ENCODE assay signal across 8 cellular contexts in the genomic region with DNA sequence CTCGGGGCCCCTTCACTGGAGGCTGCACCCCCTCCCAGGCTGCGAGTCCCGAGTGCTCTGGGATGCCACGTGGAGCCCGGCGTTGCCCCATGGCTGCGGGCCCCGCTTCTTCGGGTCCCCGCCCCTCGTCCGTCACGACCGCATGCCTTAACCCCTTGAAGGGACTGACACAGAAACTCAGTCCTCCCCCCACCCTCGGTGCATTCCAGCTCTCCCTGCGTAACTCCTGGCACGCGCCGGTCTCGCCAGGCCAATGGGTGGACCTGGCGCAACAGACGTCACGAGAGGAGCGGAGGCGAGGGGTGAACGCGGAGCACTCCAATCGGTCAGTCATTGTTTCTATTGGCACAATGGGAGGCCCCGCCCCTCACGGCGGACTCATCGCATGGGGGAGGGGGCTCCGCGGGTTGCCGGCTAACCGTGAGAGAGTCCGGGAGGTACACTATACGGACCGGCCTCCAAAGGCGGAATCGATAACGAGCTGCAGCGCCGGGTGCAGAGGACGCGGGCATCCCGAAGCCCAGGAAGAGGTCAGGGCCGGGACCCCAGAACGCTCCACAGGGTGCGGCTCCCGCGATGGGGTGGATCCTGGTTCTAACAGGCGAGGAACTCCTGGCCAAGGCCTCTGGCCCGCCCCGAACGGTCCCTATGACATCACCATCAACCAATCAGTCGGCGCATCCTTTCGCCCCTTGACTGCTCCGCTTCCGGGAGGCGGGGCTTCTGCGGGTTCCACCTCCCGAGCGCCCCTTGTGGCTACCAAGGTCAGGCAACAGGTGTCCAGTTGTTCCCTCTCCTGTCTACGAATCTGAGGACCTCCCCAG. TPM values are rescaled to one million over a fixed set of nuclear protein-coding genes. Genes with fewer than 3 reads are reported as not detected.
A peak's percentile ranks its signal among the peaks of the same experiment; 100 is the strongest.
DNase-seq lines count a peak whose midpoint lies in the region; ATAC-seq and TF ChIP-seq lines count a peak whose summit lies in the region.

No MANE protein-coding gene starts in this region.

- DNase-seq in DMS53 (lab: John Stamatoyannopoulos, UW) (peak; percentile 96), RPMI7951 (ENCODE audit: low read depth) (peak; percentile 97), fibroblast of peridontal ligament (ENCODE audit: extremely low read depth) (peak; percentile 97)
- peak; percentile 94 for DNase-seq in activated T-helper 2 cell treated with anti-CD3 and anti-CD28 coated beads, Interferon-gamma antibody, Interleukin-2, Interleukin-4, amounts not matched to agents 10 μg/mL and 5 μg/mL and 100 μg/mL, durations not matched to agents 14 hours and 24 hours and 36 hours (ENCODE audit: low spot score)
- peak; percentile 61 to 86 (median 66) for DNase-seq in naive thymus-derived CD8-positive, alpha-beta T cell
- DNase-seq in stimulated activated naive B cell treated with anti-CD40 and anti-IgM and Interleukin-4, amounts not matched to agents 10 μg/mL and 1 μg/mL and 100 μg/mL, for 72 hours: peak; percentile 84

- peaks cover 8% of the 10 kb centered on the region for H3K27me3 Mint-ChIP-seq in activated T-helper 2 cell treated with anti-CD3 and anti-CD28 coated beads, Interferon-gamma antibody, Interleukin-2, Interleukin-4, amounts not matched to agents 10 μg/mL and 5 μg/mL and 100 μg/mL, durations not matched to agents 14 hours and 24 hours and 36 hours (ENCODE audit: low read depth)
- peaks cover 2 to 28% (median 11%) of the 10 kb centered on the region in 5 donors for H3K27me3 Mint-ChIP-seq in naive thymus-derived CD8-positive, alpha-beta T cell
- peaks cover 30 to 65% of the 10 kb centered on the region in 2 donors for H3K27me3 Mint-ChIP-seq in stimulated activated naive B cell treated with anti-CD40 and anti-IgM and Interleukin-4, amounts not matched to agents 10 μg/mL and 1 μg/mL and 100 μg/mL, for 72 hours

- H3K27ac Mint-ChIP-seq in activated T-helper 2 cell treated with anti-CD3 and anti-CD28 coated beads, Interferon-gamma antibody, Interleukin-2, Interleukin-4, amounts not matched to agents 10 μg/mL and 5 μg/mL and 100 μg/mL, durations not matched to agents 14 hours and 24 hours and 36 hours: peak overlapping the region; percentile 99
- peak overlapping the region in 3 of 10 donors; percentile 6 to 24 (median 14) for H3K27ac Mint-ChIP-seq in naive thymus-derived CD8-positive, alpha-beta T cell
- peak overlapping the region; percentile 94 for H3K27ac Mint-ChIP-seq in stimulated activated naive B cell treated with anti-CD40 and anti-IgM and Interleukin-4, amounts not matched to agents 10 μg/mL and 1 μg/mL and 100 μg/mL, for 72 hours

- ATAC-seq in GM21576 (IDR thresholded peaks at IDR 0.05; ENCODE audit: unreplicated experiment): peak; percentile 81
- peak; percentile 76 to 84 for ATAC-seq in naive thymus-derived CD8-positive, alpha-beta T cell
- peak; percentile 89 to 90 for ATAC-seq in stimulated activated naive B cell treated with anti-CD40 and anti-IgM and Interleukin-4, amounts not matched to agents 10 μg/mL and 1 μg/mL and 100 μg/mL, for 72 hours (replicated peaks)

- H3K4me1 Mint-ChIP-seq in activated T-helper 2 cell treated with anti-CD3 and anti-CD28 coated beads, Interferon-gamma antibody, Interleukin-2, Interleukin-4, amounts not matched to agents 10 μg/mL and 5 μg/mL and 100 μg/mL, durations not matched to agents 14 hours and 24 hours and 36 hours (ENCODE audit: low read depth): peaks cover 10% of the 10 kb centered on the region
- H3K4me1 Mint-ChIP-seq in naive thymus-derived CD8-positive, alpha-beta T cell: peaks cover 7 to 22% (median 21%) of the 10 kb centered on the region in 4 donors
- H3K4me1 Mint-ChIP-seq in stimulated activated naive B cell treated with anti-CD40 and anti-IgM and Interleukin-4, amounts not matched to agents 10 μg/mL and 1 μg/mL and 100 μg/mL, for 72 hours: peaks cover 10 to 27% of the 10 kb centered on the region in 2 donors

- POLR2A ChIA-PET in naive thymus-derived CD8-positive, alpha-beta T cell (lab: Charles Lee): no interaction called here

- peak overlapping the region; percentile 90 for H3K4me3 Mint-ChIP-seq in activated T-helper 2 cell treated with anti-CD3 and anti-CD28 coated beads, Interferon-gamma antibody, Interleukin-2, Interleukin-4, amounts not matched to agents 10 μg/mL and 5 μg/mL and 100 μg/mL, durations not matched to agents 14 hours and 24 hours and 36 hours (ENCODE audit: low read depth)
- peak overlapping the region; percentile 48 to 80 (median 66) for H3K4me3 Mint-ChIP-seq in naive thymus-derived CD8-positive, alpha-beta T cell
- H3K4me3 Mint-ChIP-seq in stimulated activated naive B cell treated with anti-CD40 and anti-IgM and Interleukin-4, amounts not matched to agents 10 μg/mL and 1 μg/mL and 100 μg/mL, for 72 hours: peak overlapping the region; percentile 85 to 89

- TF ChIP-seq RAD21 in Ishikawa (IDR thresholded peaks at IDR 0.05; ENCODE audit: low read depth): peak; percentile 7; the same call in 1 of the 2 replicates

- peaks cover 14% of the 10 kb centered on the region for H3K36me3 Mint-ChIP-seq in activated T-helper 2 cell treated with anti-CD3 and anti-CD28 coated beads, Interferon-gamma antibody, Interleukin-2, Interleukin-4, amounts not matched to agents 10 μg/mL and 5 μg/mL and 100 μg/mL, durations not matched to agents 14 hours and 24 hours and 36 hours (ENCODE audit: low read depth)
- peaks cover 0 to 2% (median 0%) of the 10 kb centered on the region in 3 donors for H3K36me3 Mint-ChIP-seq in naive thymus-derived CD8-positive, alpha-beta T cell
- peaks cover 0 to 11% of the 10 kb centered on the region in 2 donors for H3K36me3 Mint-ChIP-seq in stimulated activated naive B cell treated with anti-CD40 and anti-IgM and Interleukin-4, amounts not matched to agents 10 μg/mL and 1 μg/mL and 100 μg/mL, for 72 hours

- H3K9me3 Mint-ChIP-seq in activated T-helper 2 cell treated with anti-CD3 and anti-CD28 coated beads, Interferon-gamma antibody, Interleukin-2, Interleukin-4, amounts not matched to agents 10 μg/mL and 5 μg/mL and 100 μg/mL, durations not matched to agents 14 hours and 24 hours and 36 hours: no peaks in the 10 kb centered on the region
- peaks cover 0 to 2% (median 0%) of the 10 kb centered on the region in 9 donors for H3K9me3 Mint-ChIP-seq in naive thymus-derived CD8-positive, alpha-beta T cell
- H3K9me3 Mint-ChIP-seq in stimulated activated naive B cell treated with anti-CD40 and anti-IgM and Interleukin-4, amounts not matched to agents 10 μg/mL and 1 μg/mL and 100 μg/mL, for 72 hours: no peaks in the 10 kb centered on the region

- no peak for TF ChIP-seq EP300 in Ishikawa (IDR thresholded peaks at IDR 0.05; ENCODE audit: borderline replicate concordance)

- intact Hi-C loops in activated T-helper 2 cell treated with anti-CD3 and anti-CD28 coated beads, Interferon-gamma antibody, Interleukin-2, Interleukin-4, amounts not matched to agents 10 μg/mL and 5 μg/mL and 100 μg/mL, durations not matched to agents 14 hours and 24 hours and 36 hours (cut with micrococcal nuclease): loop anchor here (1.0 to 5.0 kb wide), 6 partner anchors 7 to 254 kb away; partner anchors contain the start of genes ARIH2, IP6K2 and NCKIPSD

TF ChIP-seq in Ishikawa, 13 proteins besides CTCF, POLR2A, EP300 and RAD21 (continues in another document):
- peak; percentile 97 for TF ChIP-seq TEAD4 (IDR thresholded peaks at IDR 0.05)

RNA-seq across cellular contexts. Expression of gene CELSR3, which starts 1.0 kb away (rescaled TPM):
- total RNA-seq in RPMI7951 (2014; rRNA removed; shearing (Covaris generic)): 0.98 and 1.1 TPM in 2 replicates
- 16.0 and 16.5 TPM in 2 replicates for total RNA-seq in activated T-helper 2 cell treated with anti-CD3 and anti-CD28 coated beads, Interferon-gamma antibody, Interleukin-2, Interleukin-4, amounts not matched to agents 10 μg/mL and 5 μg/mL and 100 μg/mL, durations not matched to agents 14 hours and 24 hours and 36 hours
- total RNA-seq in naive thymus-derived CD8-positive, alpha-beta T cell: 1 to 10 TPM; 7.1 to 7.9 TPM
- under 1 TPM; 0.21 to 0.60 (median 0.42) TPM for polyA plus RNA-seq in naive thymus-derived CD8-positive, alpha-beta T cell

RNA-seq across cellular contexts. Expression of gene NCKIPSD, which starts 22.0 kb away (rescaled TPM):
- total RNA-seq in RPMI7951 (2014; rRNA removed; shearing (Covaris generic)): 25.7 and 29.6 TPM in 2 replicates
- total RNA-seq in activated T-helper 2 cell treated with anti-CD3 and anti-CD28 coated beads, Interferon-gamma antibody, Interleukin-2, Interleukin-4, amounts not matched to agents 10 μg/mL and 5 μg/mL and 100 μg/mL, durations not matched to agents 14 hours and 24 hours and 36 hours: 49.8 and 51.4 TPM in 2 replicates
- total RNA-seq in naive thymus-derived CD8-positive, alpha-beta T cell: 10 to 100 TPM; 18.1 to 18.7 TPM
- 10 to 100 TPM in 1 of 3 donors, 1 to 10 TPM in 2; 8.1 to 14.2 (median 8.5) TPM for polyA plus RNA-seq in naive thymus-derived CD8-positive, alpha-beta T cell

RNA-seq across cellular contexts. Expression of gene SLC26A6, which starts 28.4 kb away (rescaled TPM):
- total RNA-seq in RPMI7951 (2014; rRNA removed; shearing (Covaris generic)): 32.3 and 35.1 TPM in 2 replicates
- total RNA-seq in activated T-helper 2 cell treated with anti-CD3 and anti-CD28 coated beads, Interferon-gamma antibody, Interleukin-2, Interleukin-4, amounts not matched to agents 10 μg/mL and 5 μg/mL and 100 μg/mL, durations not matched to agents 14 hours and 24 hours and 36 hours: 85.1 and 89.6 TPM in 2 replicates
- 10 to 100 TPM; 28.6 to 30.6 TPM for total RNA-seq in naive thymus-derived CD8-positive, alpha-beta T cell
- polyA plus RNA-seq in naive thymus-derived CD8-positive, alpha-beta T cell: 1 to 10 TPM; 3.0 to 3.7 (median 3.5) TPM

RNA-seq across cellular contexts. Expression of gene TMEM89, which starts 42.1 kb away (rescaled TPM):
- not detected in 2 replicates for total RNA-seq in RPMI7951 (2014; rRNA removed; shearing (Covaris generic))
- 0.80 and 0.87 TPM in 2 replicates for total RNA-seq in activated T-helper 2 cell treated with anti-CD3 and anti-CD28 coated beads, Interferon-gamma antibody, Interleukin-2, Interleukin-4, amounts not matched to agents 10 μg/mL and 5 μg/mL and 100 μg/mL, durations not matched to agents 14 hours and 24 hours and 36 hours
- total RNA-seq in naive thymus-derived CD8-positive, alpha-beta T cell: not detected
- polyA plus RNA-seq in naive thymus-derived CD8-positive, alpha-beta T cell: not detected

RNA-seq across cellular contexts. Expression of gene IP6K2, which starts 53.3 kb away (rescaled TPM):
- total RNA-seq in RPMI7951 (2014; rRNA removed; shearing (Covaris generic)): 66.2 and 72.0 TPM in 2 replicates
- total RNA-seq in activated T-helper 2 cell treated with anti-CD3 and anti-CD28 coated beads, Interferon-gamma antibody, Interleukin-2, Interleukin-4, amounts not matched to agents 10 μg/mL and 5 μg/mL and 100 μg/mL, durations not matched to agents 14 hours and 24 hours and 36 hours: 65.4 and 68.2 TPM in 2 replicates
- total RNA-seq in naive thymus-derived CD8-positive, alpha-beta T cell: 10 to 100 TPM; 88.1 to 91.5 TPM
- polyA plus RNA-seq in naive thymus-derived CD8-positive, alpha-beta T cell: 10 to 100 TPM; 46.4 to 58.8 (median 51.4) TPM

Comparison
In these comparisons a context has a peak if more than half of its experiments do, and no peak if none do; other contexts are left out.
1. Peak in every context shown above with its lines: DNase-seq and ATAC-seq.